ENCODE assay signal across 20 cellular contexts in genomic region chr2:219614076-219614860, GRCh38. TPM values are rescaled to one million over a fixed set of nuclear protein-coding genes. Genes with fewer than 3 reads are reported as not detected.
"Had no signal": no experiment of that assay in that cellular context is flagged by ENCODE, and none has a peak within 500 bp of the region (broad histone marks: within the 10 kb centered on the region; RNA-seq: fewer than 3 reads in every experiment).

No MANE protein-coding gene starts in this region.

- H3K27ac ChIP-seq: lower lobe of right lung, tibial artery had no signal

- H3K4me1 ChIP-seq: lower lobe of right lung, tibial artery had no signal

- DNase-seq: activated CD4-positive, alpha-beta T cell treated with anti-CD3 and anti-CD28 coated beads, Interleukin-2, amount 10 ng/mL, durations not matched to agents 24 days and 14 days; activated T-cell treated with anti-CD3 and anti-CD28 coated beads, Interleukin-2, amount 50 U/mL, for 1 hour; amygdala; effector CD4-positive, alpha-beta T cell; heart left ventricle; islet precursor cell; left colon; lower lobe of right lung; mesendoderm; mucosa of descending colon; stimulated activated CD4-positive, alpha-beta T cell treated with anti-CD3 and anti-CD28 coated beads, Interleukin-2, amount 100 ng/mL, for 48 hours; stimulated activated CD8-positive, alpha-beta memory T cell treated with anti-CD3 and anti-CD28 coated beads, Interleukin-4, amount 100 ng/mL, for 48 hours; stimulated activated naive B cell treated with anti-CD40 and anti-IgM and Interleukin-4, amounts not matched to agents 10 μg/mL and 1 μg/mL and 100 μg/mL, for 72 hours; tibial artery had no signal

- H3K9me3 ChIP-seq: heart left ventricle, lower lobe of right lung, mucosa of descending colon, tibial artery had no signal

- H3K4me1 Mint-ChIP-seq: neural crest cell had no signal

- H3K27me3 Mint-ChIP-seq: activated CD4-positive, alpha-beta T cell treated with anti-CD3 and anti-CD28 coated beads, Interleukin-2, amount 10 ng/mL, durations not matched to agents 24 days and 14 days; activated T-helper 17 cell treated with anti-CD3 and anti-CD28 coated beads, Interleukin-2, amount 50 U/mL, for 72 hours; dendritic cell treated with granulocyte-macrophage colony-stimulating factor and Interleukin-4, amounts not matched to agents 40 ng/mL and 50 ng/mL, for 4 days; stimulated activated naive B cell treated with anti-CD40 and anti-IgM and Interleukin-4, amounts not matched to agents 10 μg/mL and 1 μg/mL and 100 μg/mL, for 72 hours had no signal

- H3K4me3 Mint-ChIP-seq: activated CD4-positive, alpha-beta T cell treated with anti-CD3 and anti-CD28 coated beads, Interleukin-2, amount 10 ng/mL, durations not matched to agents 24 days and 14 days; activated T-helper 17 cell treated with anti-CD3 and anti-CD28 coated beads, Interleukin-2, amount 50 U/mL, for 72 hours; dendritic cell treated with granulocyte-macrophage colony-stimulating factor and Interleukin-4, amounts not matched to agents 40 ng/mL and 50 ng/mL, for 4 days; neural crest cell; stimulated activated naive B cell treated with anti-CD40 and anti-IgM and Interleukin-4, amounts not matched to agents 10 μg/mL and 1 μg/mL and 100 μg/mL, for 72 hours; T-helper 1 cell treated with Interleukin-12 subunit alpha and Interleukin-12 subunit beta and Interleukin-4 antibody, amounts not matched to agents 30 μg/mL and 1 μg/mL, for 36 hours had no signal

- H3K4me2 ChIP-seq: smooth muscle cell had no signal

- H3K27ac Mint-ChIP-seq: activated CD4-positive, alpha-beta T cell treated with anti-CD3 and anti-CD28 coated beads, Interleukin-2, amount 10 ng/mL, durations not matched to agents 24 days and 14 days; activated T-helper 17 cell treated with anti-CD3 and anti-CD28 coated beads, Interleukin-2, amount 50 U/mL, for 72 hours; dendritic cell treated with granulocyte-macrophage colony-stimulating factor and Interleukin-4, amounts not matched to agents 40 ng/mL and 50 ng/mL, for 4 days; stimulated activated naive B cell treated with anti-CD40 and anti-IgM and Interleukin-4, amounts not matched to agents 10 μg/mL and 1 μg/mL and 100 μg/mL, for 72 hours had no signal

- ATAC-seq: activated T-helper 17 cell treated with anti-CD3 and anti-CD28 coated beads, Interleukin-2, amount 50 U/mL, for 72 hours; heart left ventricle; left colon; lower lobe of right lung; mucosa of descending colon; sciatic nerve; stimulated activated naive B cell treated with anti-CD40 and anti-IgM and Interleukin-4, amounts not matched to agents 10 μg/mL and 1 μg/mL and 100 μg/mL, for 72 hours had no signal

- H3K4me3 ChIP-seq: heart left ventricle, lower lobe of right lung, mucosa of descending colon, smooth muscle cell, tibial artery had no signal

- H3K9me3 Mint-ChIP-seq: activated CD4-positive, alpha-beta T cell treated with anti-CD3 and anti-CD28 coated beads, Interleukin-2, amount 10 ng/mL, durations not matched to agents 24 days and 14 days; activated T-helper 17 cell treated with anti-CD3 and anti-CD28 coated beads, Interleukin-2, amount 50 U/mL, for 72 hours; dendritic cell treated with granulocyte-macrophage colony-stimulating factor and Interleukin-4, amounts not matched to agents 40 ng/mL and 50 ng/mL, for 4 days; neural crest cell; stimulated activated naive B cell treated with anti-CD40 and anti-IgM and Interleukin-4, amounts not matched to agents 10 μg/mL and 1 μg/mL and 100 μg/mL, for 72 hours; T-helper 1 cell treated with Interleukin-12 subunit alpha and Interleukin-12 subunit beta and Interleukin-4 antibody, amounts not matched to agents 30 μg/mL and 1 μg/mL, for 36 hours had no signal

- H3K27me3 ChIP-seq: heart left ventricle, tibial artery had no signal

RNA-seq across cellular contexts. Expression of gene SLC4A3, which starts 13.2 kb away (rescaled TPM):
- total RNA-seq: activated T-helper 17 cell treated with anti-CD3 and anti-CD28 coated beads, Interleukin-2, amount 50 U/mL, for 72 hours had no signal

RNA-seq across cellular contexts. Expression of gene INHA, which starts 42.2 kb away (rescaled TPM):
- total RNA-seq: activated CD4-positive, alpha-beta T cell treated with anti-CD3 and anti-CD28 coated beads, Interleukin-2, amount 10 ng/mL, durations not matched to agents 24 days and 14 days; activated T-helper 17 cell treated with anti-CD3 and anti-CD28 coated beads, Interleukin-2, amount 50 U/mL, for 72 hours; left colon; lower lobe of right lung; neural crest cell had no signal
